18 cellular contexts compared by ENCODE assay signal in the genomic region with DNA sequence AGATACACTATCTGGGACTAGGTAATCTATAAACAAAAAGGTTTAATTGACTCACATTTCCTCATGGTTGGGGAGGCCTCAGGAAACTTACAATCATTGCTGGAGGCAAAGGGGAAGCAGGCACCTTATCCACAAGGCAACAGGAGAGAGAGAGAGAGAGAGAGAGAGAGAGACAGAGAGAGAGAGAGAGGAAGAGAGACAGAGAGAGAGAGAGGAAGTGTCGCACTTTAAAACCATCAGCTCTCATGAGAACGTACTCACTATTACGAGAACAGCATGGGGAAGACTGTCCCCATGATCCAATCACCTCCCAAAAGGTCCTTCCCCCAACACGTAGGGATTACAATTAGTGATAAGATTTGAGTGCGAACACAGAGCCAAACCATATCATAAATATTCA.
DNase-seq lines count a peak whose midpoint lies in the region; ATAC-seq, FAIRE-seq and TF ChIP-seq lines count a peak whose summit lies in the region.
"Had no signal": no experiment of that assay in that cellular context is flagged by ENCODE, and none has a peak within 500 bp of the region (broad histone marks: within the 10 kb centered on the region; RNA-seq: fewer than 3 reads in every experiment).

No MANE protein-coding gene starts in this region.

- no peaks in the 10 kb centered on the region for H3K27me3 ChIP-seq in A673 (replicated peaks; ENCODE audit: insufficient read depth, low read depth, low read length, poor library complexity)
- H3K27me3 ChIP-seq in MG63: no peaks in the 10 kb centered on the region

- H3K4me1 Mint-ChIP-seq in dendritic cell treated with granulocyte-macrophage colony-stimulating factor and Interleukin-4, amounts not matched to agents 40 ng/mL and 50 ng/mL, for 4 days (ENCODE audit: low read depth): peaks cover 20% of the 10 kb centered on the region

- POLR2A ChIA-PET in A673 (lab: Charles Lee; ENCODE audit: low non-redundant PET): no interaction called here

- H3K4me3 ChIP-seq in A673 (ENCODE audit: low read depth, low read length, poor library complexity, severe bottlenecking) (no peak overlapping the region), SK-N-MC (no peak overlapping the region), MG63 (no peak overlapping the region)

- H3K9me3 Mint-ChIP-seq in dendritic cell treated with granulocyte-macrophage colony-stimulating factor and Interleukin-4, amounts not matched to agents 40 ng/mL and 50 ng/mL, for 4 days: peaks cover 21% of the 10 kb centered on the region
- H3K9me3 Mint-ChIP-seq: IgD-negative memory B cell had no signal

- no peak for FAIRE-seq in GM12891 (lab: Jason Lieb, UNC)
- FAIRE-seq: G401.6 had no signal

- CTCF ChIA-PET in A673 (lab: Charles Lee): no interaction called here

- TF ChIP-seq POLR2A in GM12891 (IDR thresholded peaks at IDR 0.05; ENCODE audit: low read depth, low read length): no peak

- peak overlapping the region; percentile 11 for H3K27ac Mint-ChIP-seq in dendritic cell treated with granulocyte-macrophage colony-stimulating factor and Interleukin-4, amounts not matched to agents 40 ng/mL and 50 ng/mL, for 4 days
- H3K27ac Mint-ChIP-seq: IgD-negative memory B cell had no signal

- ATAC-seq in HG03039 (IDR thresholded peaks at IDR 0.05; ENCODE audit: unreplicated experiment): no peak
- ATAC-seq: PC-3 had no signal

- intact Hi-C loops in A673 (cut with micrococcal nuclease; ENCODE audit: unreplicated experiment): loop anchor here (10.0 kb wide), 1 partner anchor 598 kb away; no protein-coding TSS in a partner anchor
- intact Hi-C loops in dendritic cell treated with granulocyte-macrophage colony-stimulating factor and Interleukin-4, amounts not matched to agents 40 ng/mL and 50 ng/mL, for 4 days (cut with micrococcal nuclease): no loop called here

- no peaks in the 10 kb centered on the region for H3K36me3 Mint-ChIP-seq in dendritic cell treated with granulocyte-macrophage colony-stimulating factor and Interleukin-4, amounts not matched to agents 40 ng/mL and 50 ng/mL, for 4 days (ENCODE audit: low read depth)
- H3K36me3 Mint-ChIP-seq: IgD-negative memory B cell had no signal

- H3K27ac ChIP-seq in A673 (ENCODE audit: low read depth, low read length, poor library complexity, severe bottlenecking): no peak overlapping the region
- H3K27ac ChIP-seq in SK-N-MC: peak overlapping the region; percentile 44; the same call in 1 of the 2 replicates
- H3K27ac ChIP-seq: C4-2B, HL-60, RWPE1 had no signal

- H3K4me3 Mint-ChIP-seq in dendritic cell treated with granulocyte-macrophage colony-stimulating factor and Interleukin-4, amounts not matched to agents 40 ng/mL and 50 ng/mL, for 4 days: no peak overlapping the region
- H3K4me3 Mint-ChIP-seq: IgD-negative memory B cell had no signal

- H3K27me3 Mint-ChIP-seq in dendritic cell treated with granulocyte-macrophage colony-stimulating factor and Interleukin-4, amounts not matched to agents 40 ng/mL and 50 ng/mL, for 4 days: no peaks in the 10 kb centered on the region
- H3K27me3 Mint-ChIP-seq: IgD-negative memory B cell had no signal

- H3K4me1 ChIP-seq in A673 (ENCODE audit: insufficient read depth, low read length, poor library complexity, severe bottlenecking): peaks cover 13% of the 10 kb centered on the region

- BruUV-seq in A673 (replicated peaks; lab: Mats Ljungman, UMichigan): no TSS peak

- no peak for TF ChIP-seq CTCF in A673 (conservative IDR thresholded peaks at IDR 0.05; ENCODE audit: low read depth, low read length)

- no peak overlapping the region for H3K9ac ChIP-seq in SK-N-MC (ENCODE audit: insufficient read length)

- no peaks in the 10 kb centered on the region for H3K36me3 ChIP-seq in A673 (ENCODE audit: insufficient read depth, low read length, poor library complexity, severe bottlenecking)
- no peaks in the 10 kb centered on the region for H3K36me3 ChIP-seq in SK-N-MC (ENCODE audit: insufficient read depth, low read length)
- no peaks in the 10 kb centered on the region for H3K36me3 ChIP-seq in MG63

- no peaks in the 10 kb centered on the region for H3K9me3 ChIP-seq in A673 (ENCODE audit: low read depth, low read length, poor library complexity, severe bottlenecking)
- peaks cover 2% of the 10 kb centered on the region; the same call in 1 of the 2 replicates for H3K9me3 ChIP-seq in SK-N-MC (ENCODE audit: low read depth, low read length)
- no peaks in the 10 kb centered on the region for H3K9me3 ChIP-seq in MG63

- DNase-seq in A673 (ENCODE audit: low spot score): peak; percentile 10
- DNase-seq in GM12891 (ENCODE audit: insufficient read length, low spot score): no peak
- no peak for DNase-seq in SK-N-MC (ENCODE audit: low read depth, low spot score)
- no peak for DNase-seq in MG63
- DNase-seq in central memory CD4-positive, alpha-beta T cell: no peak
- DNase-seq: AML-193, H7, Kasumi-1, MM.1S, NCI-H1694 treated with DMSO at 0.1 percent for 48 hours, PC-3 had no signal

TF ChIP-seq in GM12891, 5 proteins besides CTCF, POLR2A, EP300 and RAD21:
- TF ChIP-seq POU2F2 (IDR thresholded peaks at IDR 0.05; ENCODE audit: low read depth, low read length) (no peak), TAF1 (IDR thresholded peaks at IDR 0.05; ENCODE audit: low read depth, low read length) (no peak), POLR2AphosphoS5 (IDR thresholded peaks at IDR 0.05; ENCODE audit: low read depth, low read length) (no peak), PAX5 (IDR thresholded peaks at IDR 0.05; ENCODE audit: insufficient read depth, low read length, severe bottlenecking) (no peak), SPI1 (IDR thresholded peaks at IDR 0.05; ENCODE audit: low read depth, low read length) (0 out of 2 replicates have a peak, but pooled peaks have one; percentile 3)
